17 cellular contexts compared by ENCODE assay signal in genomic region chr16:74743045-74743667, GRCh38. TPM values are rescaled to one million over a fixed set of nuclear protein-coding genes. Genes with fewer than 3 reads are reported as not detected.
DNase-seq lines count a peak whose midpoint lies in the region; ATAC-seq and TF ChIP-seq lines count a peak whose summit lies in the region.
"Had no signal": no experiment of that assay in that cellular context is flagged by ENCODE, and none has a peak within 500 bp of the region (broad histone marks: within the 10 kb centered on the region; RNA-seq: fewer than 3 reads in every experiment).

No MANE protein-coding gene starts in this region.

- H3K4me1 Mint-ChIP-seq in Calu3 (ENCODE audit: low read depth, unreplicated experiment): peaks cover 71% of the 10 kb centered on the region
- peaks cover 0 to 4% (median 0%) of the 10 kb centered on the region in 7 donors for H3K4me1 Mint-ChIP-seq in naive thymus-derived CD4-positive, alpha-beta T cell

- H3K36me3 Mint-ChIP-seq in Calu3 (ENCODE audit: insufficient read depth, unreplicated experiment): peaks cover 60% of the 10 kb centered on the region
- H3K36me3 Mint-ChIP-seq in naive thymus-derived CD4-positive, alpha-beta T cell: no peaks in the 10 kb centered on the region

- peak overlapping the region; percentile 39 for H3K4me3 ChIP-seq in SJCRH30
- H3K4me3 ChIP-seq in naive thymus-derived CD4-positive, alpha-beta T cell (ENCODE audit: low read length): no peak overlapping the region
- H3K4me3 ChIP-seq: heart right ventricle, lung, psoas muscle had no signal

- H3K27me3 Mint-ChIP-seq in Calu3 (ENCODE audit: unreplicated experiment): no peaks in the 10 kb centered on the region
- peaks cover 0 to 7% (median 0%) of the 10 kb centered on the region in 5 donors for H3K27me3 Mint-ChIP-seq in naive thymus-derived CD4-positive, alpha-beta T cell

- POLR2A ChIA-PET in naive thymus-derived CD4-positive, alpha-beta T cell (lab: Charles Lee): no interaction called here

- DNase-seq in Calu3: no peak
- DNase-seq in SJCRH30: no peak
- no peak for DNase-seq in foreskin keratinocyte
- DNase-seq in posterior vena cava (ENCODE audit: low spot score): peak; percentile 50
- DNase-seq in naive thymus-derived CD4-positive, alpha-beta T cell: no peak
- no peak for DNase-seq in ureter (ENCODE audit: low spot score)
- DNase-seq in NCI-H187 treated with DMSO at 0.1 percent for 48 hours (lab: John Stamatoyannopoulos, UW): no peak
- no peak for DNase-seq in NCI-H146 (lab: John Stamatoyannopoulos, UW)
- DNase-seq: activated CD4-positive, alpha-beta T cell treated with anti-CD3 and anti-CD28 coated beads, Interleukin-2, amount 50 U/mL, for 1 hour; activated T-cell treated with anti-CD3 and anti-CD28 coated beads, Interleukin-2, amount 50 U/mL, for 72 hours; heart right ventricle; MM.1S; psoas muscle; stimulated activated CD4-positive, alpha-beta T cell treated with anti-CD3 and anti-CD28 coated beads, Interleukin-2, amount 100 ng/mL, for 24 hours; T-helper 2 cell had no signal

- no peak overlapping the region; the same call in 1 of the 2 replicates for H3K27ac ChIP-seq in SJCRH30
- peak overlapping the region; percentile 94 for H3K27ac ChIP-seq in foreskin keratinocyte
- no peak overlapping the region for H3K27ac ChIP-seq in naive thymus-derived CD4-positive, alpha-beta T cell (ENCODE audit: low read depth, low read length)
- H3K27ac ChIP-seq: heart right ventricle, psoas muscle had no signal

- peak overlapping the region; percentile 96 for H3K27ac Mint-ChIP-seq in Calu3 (ENCODE audit: unreplicated experiment)
- H3K27ac Mint-ChIP-seq in naive thymus-derived CD4-positive, alpha-beta T cell: no peak overlapping the region
- H3K27ac Mint-ChIP-seq: activated T-cell treated with anti-CD3 and anti-CD28 coated beads, Interleukin-2, amount 50 U/mL, for 72 hours had no signal

- H3K9me3 ChIP-seq in SJCRH30 (replicated peaks): no peaks in the 10 kb centered on the region
- no peaks in the 10 kb centered on the region for H3K9me3 ChIP-seq in naive thymus-derived CD4-positive, alpha-beta T cell (ENCODE audit: control insufficient read depth in 2 of 3, low read length in 3 of 3)
- H3K9me3 ChIP-seq: heart right ventricle, psoas muscle had no signal

- BruUV-seq in Calu3 (replicated peaks; lab: Mats Ljungman, UMichigan): TSS peak; percentile 90

- H3K9me3 Mint-ChIP-seq in Calu3 (ENCODE audit: low read depth, unreplicated experiment): no peaks in the 10 kb centered on the region
- no peaks in the 10 kb centered on the region for H3K9me3 Mint-ChIP-seq in naive thymus-derived CD4-positive, alpha-beta T cell
- H3K9me3 Mint-ChIP-seq: activated T-cell treated with anti-CD3 and anti-CD28 coated beads, Interleukin-2, amount 50 U/mL, for 72 hours had no signal

- H3K36me3 ChIP-seq in SJCRH30: no peaks in the 10 kb centered on the region
- H3K36me3 ChIP-seq in naive thymus-derived CD4-positive, alpha-beta T cell (ENCODE audit: control insufficient read depth in 2 of 3, insufficient read depth in 3 of 3, low read length in 3 of 3): no peaks in the 10 kb centered on the region
- H3K36me3 ChIP-seq: heart right ventricle had no signal

- intact Hi-C loops in Calu3 (cut with micrococcal nuclease; ENCODE audit: unreplicated experiment): loop anchor here (1.0 kb wide), 1 partner anchor 17 kb away; no protein-coding TSS in a partner anchor
- intact Hi-C loops in posterior vena cava (cut with DNase I): no loop called here
- intact Hi-C loops in naive thymus-derived CD4-positive, alpha-beta T cell (cut with micrococcal nuclease): no loop called here

- CTCF ChIA-PET in Calu3 (lab: Charles Lee): interaction anchor here (0.7 to 1.8 kb wide), 4 partner anchors 12 to 366 kb away, joined by 3 to 10 read pairs (median 3); partner anchors contain the start of gene FA2H
- CTCF ChIA-PET in naive thymus-derived CD4-positive, alpha-beta T cell (lab: Charles Lee): no interaction called here

- ATAC-seq in foreskin keratinocyte: peak; percentile 28
- ATAC-seq in naive thymus-derived CD4-positive, alpha-beta T cell: no peak
- ATAC-seq: activated T-cell treated with anti-CD3 and anti-CD28 coated beads, Interleukin-2, amount 50 U/mL, for 72 hours; psoas muscle had no signal

- H3K27me3 ChIP-seq in SJCRH30 (no peaks in the 10 kb centered on the region), foreskin keratinocyte (no peaks in the 10 kb centered on the region)
- no peaks in the 10 kb centered on the region for H3K27me3 ChIP-seq in naive thymus-derived CD4-positive, alpha-beta T cell (ENCODE audit: control insufficient read depth in 2 of 2, insufficient read depth in 2 of 2, low read length in 2 of 2)

- TF ChIP-seq CTCF in Calu3 (IDR thresholded peaks at IDR 0.05; ENCODE audit: unreplicated experiment): no peak
- TF ChIP-seq CTCF in foreskin keratinocyte (conservative IDR thresholded peaks at IDR 0.05): no peak

- H3K4me1 ChIP-seq in SJCRH30 (peaks cover 5% of the 10 kb centered on the region; the same call in 1 of the 2 replicates), foreskin keratinocyte (peaks cover 19% of the 10 kb centered on the region)
- no peaks in the 10 kb centered on the region for H3K4me1 ChIP-seq in naive thymus-derived CD4-positive, alpha-beta T cell (ENCODE audit: control insufficient read depth in 2 of 2, insufficient read depth in 2 of 2, low read length in 2 of 2)
- H3K4me1 ChIP-seq: psoas muscle had no signal

- peak overlapping the region; percentile 60 for H3K4me3 Mint-ChIP-seq in Calu3 (ENCODE audit: low read depth, unreplicated experiment)
- H3K4me3 Mint-ChIP-seq in naive thymus-derived CD4-positive, alpha-beta T cell: no peak overlapping the region
- H3K4me3 Mint-ChIP-seq: activated T-cell treated with anti-CD3 and anti-CD28 coated beads, Interleukin-2, amount 50 U/mL, for 72 hours had no signal

RNA-seq across cellular contexts. Expression of gene FA2H, which starts 31.5 kb away (rescaled TPM):
- total RNA-seq in Calu3 (2022) (74.2 and 122 TPM in 2 replicates), foreskin keratinocyte (0.14 and 0.27 TPM in 2 replicates), posterior vena cava (not detected), ureter (9.8 TPM)
- not detected in 2 replicates for total RNA-seq in SJCRH30 (2014; rRNA removed; shearing (Covaris generic))
- 0.17 and 0.18 TPM in 2 replicates for polyA plus RNA-seq in foreskin keratinocyte
- total RNA-seq in naive thymus-derived CD4-positive, alpha-beta T cell: under 1 TPM in 2 of 5 experiments, not detected in 3; 0.20 to 0.34 TPM
- not detected for polyA plus RNA-seq in naive thymus-derived CD4-positive, alpha-beta T cell
- total RNA-seq: activated T-cell treated with anti-CD3 and anti-CD28 coated beads, Interleukin-2, amount 50 U/mL, for 72 hours; psoas muscle had no signal
- polyA plus RNA-seq: BJ had no signal

RNA-seq across cellular contexts. Expression of gene MLKL, which starts 42.5 kb away (rescaled TPM):
- total RNA-seq in Calu3 (2022): 38.8 and 46.1 TPM in 2 replicates
- not detected in 2 replicates for total RNA-seq in SJCRH30 (2014; rRNA removed; shearing (Covaris generic))
- 19.8 and 23.6 TPM in 2 replicates for total RNA-seq in foreskin keratinocyte
- polyA plus RNA-seq in foreskin keratinocyte: 14.0 and 14.4 TPM in 2 replicates
- total RNA-seq in posterior vena cava: 10 to 100 TPM; 13.7 to 14.4 TPM
- total RNA-seq in naive thymus-derived CD4-positive, alpha-beta T cell: 10 to 100 TPM; 26.9 to 52.4 (median 38.3) TPM
- polyA plus RNA-seq in naive thymus-derived CD4-positive, alpha-beta T cell: 1 to 10 TPM; 7.9 to 8.0 TPM
- 26.6 TPM for total RNA-seq in ureter

Comparison
In these comparisons a context has a peak if more than half of its experiments do, and no peak if none do; other contexts are left out.
1. RNA of gene MLKL, which starts 42.5 kb away (total RNA-seq): 38.8 to 46.1 TPM in Calu3, 26.9 to 52.4 TPM in naive thymus-derived CD4-positive, alpha-beta T cell, 26.6 TPM in ureter (single experiment), 19.8 to 23.6 TPM in foreskin keratinocyte and 13.7 to 14.4 TPM in posterior vena cava; not detected in SJCRH30; every median in the first group is over 10 times any median in the second.